10 cellular contexts compared by ENCODE assay signal in the genomic region with DNA sequence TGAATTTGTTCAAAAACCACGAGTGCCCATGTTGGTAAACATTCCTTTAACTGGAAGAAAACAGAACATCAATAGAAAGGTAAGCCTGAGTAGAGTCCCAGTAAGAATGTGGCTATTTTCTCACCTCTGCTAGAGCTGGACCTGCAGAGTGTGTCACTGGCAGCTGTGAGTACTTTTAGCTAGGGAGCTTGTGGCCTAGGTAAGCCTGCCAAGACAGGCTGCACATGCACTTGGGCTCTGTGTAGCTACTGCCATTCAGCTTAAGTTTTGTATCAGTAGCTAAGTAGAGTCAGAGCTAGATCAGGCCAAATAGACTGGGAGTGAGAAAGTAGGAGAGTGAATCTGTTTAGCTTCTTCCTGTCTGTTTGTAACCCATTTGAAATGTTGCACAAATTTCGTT. TPM values are rescaled to one million over a fixed set of nuclear protein-coding genes. Genes with fewer than 3 reads are reported as not detected.
A peak's percentile ranks its signal among the peaks of the same experiment; 100 is the strongest.
DNase-seq lines count a peak whose midpoint lies in the region; ATAC-seq, FAIRE-seq and TF ChIP-seq lines count a peak whose summit lies in the region.
"Had no signal": no experiment of that assay in that cellular context is flagged by ENCODE, and none has a peak within 500 bp of the region (broad histone marks: within the 10 kb centered on the region; RNA-seq: fewer than 3 reads in every experiment).

No MANE protein-coding gene starts in this region.

- in situ Hi-C loops in K562 (cut with MboI) = no loop called here

- no peaks in the 10 kb centered on the region for H3K36me3 ChIP-seq in K562 (ENCODE audit: control insufficient read depth, insufficient read depth, low read length)

- POLR2A ChIA-PET in K562 (lab: Yijun Ruan, JAX) = interaction anchor here (1.4 kb wide), 1 partner anchor 10 kb away, joined by 6 read pairs; no protein-coding TSS in a partner anchor

- H3K27ac ChIP-seq in K562 (ENCODE audit: extremely low read depth, low read depth, low read length) = no peak overlapping the region

- TF ChIP-seq RAD21 in K562 (CRISPR knock-in tag; conservative IDR thresholded peaks at IDR 0.05 in 1 of 2, IDR thresholded peaks at IDR 0.05 in 1 of 2) = no peak

- no peak overlapping the region for H2AFZ ChIP-seq in K562 (ENCODE audit: low read depth, low read length)

- H3K4me3 ChIP-seq in K562 = no peak overlapping the region

- H3K27me3 Mint-ChIP-seq in activated CD4-positive, alpha-beta T cell treated with anti-CD3 and anti-CD28 coated beads, Interleukin-2, amount 10 ng/mL, durations not matched to agents 24 days and 14 days = no peaks in the 10 kb centered on the region

- DNase-seq in activated CD4-positive, alpha-beta T cell treated with anti-CD3 and anti-CD28 coated beads, Interleukin-2, amount 10 ng/mL, durations not matched to agents 24 days and 14 days = peak; percentile 65
- no peak for DNase-seq in activated CD4-positive, alpha-beta T cell treated with anti-CD3 and anti-CD28 coated beads, Interleukin-2, amount 50 U/mL, for 1 hour
- DNase-seq in K562 (ENCODE audit: extremely low read depth in 1 of 4, low spot score in 3 of 4) (no peak), renal cortical epithelial cell (ENCODE audit: low read depth) (peak; percentile 36), GM10266 (ENCODE audit: extremely low spot score) (no peak), frontal cortex (ENCODE audit: low spot score in 2 of 2) (no peak)
- DNase-seq: NCI-H2107 had no signal

- 52% methylated on average over 2 of the region's 2 CpGs for WGBS in K562 (ENCODE audit: insufficient coverage, low coverage, missing lambda C conversion rate)

- TF ChIP-seq CTCF in K562 (IDR thresholded peaks at IDR 0.05 in 2 of 3, conservative IDR thresholded peaks at IDR 0.05 in 1 of 3; ENCODE audit: insufficient read depth in 2 of 3, low read depth in 1 of 3, low read length in 3 of 3) (no peak), GM10266 (IDR thresholded peaks at IDR 0.05; ENCODE audit: control insufficient read depth, insufficient read depth, low read depth, missing control alignments) (no peak)

- no TSS peak for BruUV-seq in K562 (replicated peaks; lab: Mats Ljungman, UMichigan)

- H3K9me1 ChIP-seq in K562 (ENCODE audit: control insufficient read depth, insufficient read depth, low read length) = no peaks in the 10 kb centered on the region

- intact Hi-C loops in activated CD4-positive, alpha-beta T cell treated with anti-CD3 and anti-CD28 coated beads, Interleukin-2, amount 10 ng/mL, durations not matched to agents 24 days and 14 days (cut with micrococcal nuclease) = no loop called here
- intact Hi-C loops in K562 (cut with micrococcal nuclease) = no loop called here

- no peak overlapping the region for H3K9ac ChIP-seq in K562 (ENCODE audit: insufficient read depth in 1 of 2, low read depth in 2 of 2, low read length in 2 of 2)

- H3K79me2 ChIP-seq in K562 (ENCODE audit: control insufficient read depth, insufficient read depth, low read length) = peaks cover 68% of the 10 kb centered on the region

- peaks cover 25% of the 10 kb centered on the region for H3K4me1 Mint-ChIP-seq in activated CD4-positive, alpha-beta T cell treated with anti-CD3 and anti-CD28 coated beads, Interleukin-2, amount 10 ng/mL, durations not matched to agents 24 days and 14 days

- no peaks in the 10 kb centered on the region for H4K20me1 ChIP-seq in K562 (replicated peaks; ENCODE audit: control insufficient read depth, insufficient read depth, low read length)

- FAIRE-seq in K562 (lab: Jason Lieb, UNC) (no peak), frontal cortex (lab: Jason Lieb, UNC) (no peak)

- no peak overlapping the region for H3K27ac Mint-ChIP-seq in activated CD4-positive, alpha-beta T cell treated with anti-CD3 and anti-CD28 coated beads, Interleukin-2, amount 10 ng/mL, durations not matched to agents 24 days and 14 days
- H3K27ac Mint-ChIP-seq: WTC11 had no signal

- TF ChIP-seq POLR2A in K562 (conservative IDR thresholded peaks at IDR 0.05) = no peak

- H3K27me3 ChIP-seq in K562 (ENCODE audit: control insufficient read depth in 2 of 2, insufficient read depth in 2 of 2, low read length in 2 of 2) = no peaks in the 10 kb centered on the region

- H3K9me3 Mint-ChIP-seq in activated CD4-positive, alpha-beta T cell treated with anti-CD3 and anti-CD28 coated beads, Interleukin-2, amount 10 ng/mL, durations not matched to agents 24 days and 14 days = no peaks in the 10 kb centered on the region
- H3K9me3 Mint-ChIP-seq: WTC11 had no signal

- ATAC-seq in HG02885 (IDR thresholded peaks at IDR 0.05; ENCODE audit: poor library complexity, unreplicated experiment) = peak; percentile 62
- ATAC-seq in K562 = peak; percentile 52
- ATAC-seq in GM19455 (IDR thresholded peaks at IDR 0.05; ENCODE audit: unreplicated experiment) = no peak
- ATAC-seq: WTC11 had no signal

- no peak for TF ChIP-seq EP300 in K562 (IDR thresholded peaks at IDR 0.05; ENCODE audit: low read length)

- peaks cover 0 to 7% of the 10 kb centered on the region in 2 experiments; a peak in 2 of 5 replicates for H3K4me1 ChIP-seq in K562 (replicated peaks in 1 of 2; ENCODE audit: control insufficient read depth in 2 of 2, insufficient read depth in 2 of 2, low read length in 2 of 2)

- no peaks in the 10 kb centered on the region for H3K9me3 ChIP-seq in K562 (replicated peaks; ENCODE audit: control insufficient read depth, insufficient read depth, low read depth, low read length)

- H3K36me3 Mint-ChIP-seq in activated CD4-positive, alpha-beta T cell treated with anti-CD3 and anti-CD28 coated beads, Interleukin-2, amount 10 ng/mL, durations not matched to agents 24 days and 14 days (ENCODE audit: low read depth) = peaks cover 15% of the 10 kb centered on the region
- H3K36me3 Mint-ChIP-seq: WTC11 had no signal

- H3K4me2 ChIP-seq in K562 (ENCODE audit: insufficient read depth, low read length) = no peak overlapping the region

- H3K4me3 Mint-ChIP-seq in activated CD4-positive, alpha-beta T cell treated with anti-CD3 and anti-CD28 coated beads, Interleukin-2, amount 10 ng/mL, durations not matched to agents 24 days and 14 days = no peak overlapping the region
- H3K4me3 Mint-ChIP-seq: WTC11 had no signal

- CTCF ChIA-PET in K562 (lab: Yijun Ruan, JAX; ENCODE audit: low intra/inter-chr PET ratio) = no interaction called here

TF ChIP-seq in K562, 482 proteins besides CTCF, POLR2A, EP300 and RAD21 (continues in another document):
- TF ChIP-seq ZNF134 (CRISPR knock-in tag; conservative IDR thresholded peaks at IDR 0.05) (no peak), SIN3A (IDR thresholded peaks at IDR 0.05; ENCODE audit: borderline replicate concordance in 2 of 2, control insufficient read depth in 1 of 2, low read depth in 2 of 2, low read length in 2 of 2) (no peak), MTA2 (IDR thresholded peaks at IDR 0.05; ENCODE audit: low read depth) (no peak), ARID3A (IDR thresholded peaks at IDR 0.05; ENCODE audit: borderline replicate concordance, low read depth, low read length) (no peak), HDAC2 (IDR thresholded peaks at IDR 0.05) (no peak), PHB2 (IDR thresholded peaks at IDR 0.05; ENCODE audit: low read depth) (no peak)
- TF ChIP-seq, protein P1, sequence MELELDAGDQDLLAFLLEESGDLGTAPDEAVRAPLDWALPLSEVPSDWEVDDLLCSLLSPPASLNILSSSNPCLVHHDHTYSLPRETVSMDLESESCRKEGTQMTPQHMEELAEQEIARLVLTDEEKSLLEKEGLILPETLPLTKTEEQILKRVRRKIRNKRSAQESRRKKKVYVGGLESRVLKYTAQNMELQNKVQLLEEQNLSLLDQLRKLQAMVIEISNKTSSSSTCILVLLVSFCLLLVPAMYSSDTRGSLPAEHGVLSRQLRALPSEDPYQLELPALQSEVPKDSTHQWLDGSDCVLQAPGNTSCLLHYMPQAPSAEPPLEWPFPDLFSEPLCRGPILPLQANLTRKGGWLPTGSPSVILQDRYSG (tag; conservative IDR thresholded peaks at IDR 0.05; ENCODE audit: low read depth) = no peak

RNA-seq across cellular contexts. Expression of gene RBPJ, which starts 35.3 kb away (rescaled TPM):
- 539 and 547 TPM in 2 replicates for total RNA-seq in activated CD4-positive, alpha-beta T cell treated with anti-CD3 and anti-CD28 coated beads, Interleukin-2, amount 10 ng/mL, durations not matched to agents 24 days and 14 days
- total RNA-seq in K562 (2011; cell fraction: chromatin; rRNA removed; ENCODE audit: low replicate concordance) = 42.6 and 112 TPM in 2 replicates
- total RNA-seq in K562 (2011; cell fraction: nucleolus; rRNA removed) = 20.7 and 32.6 TPM in 2 replicates
- total RNA-seq in K562 (2011; cell fraction: nucleoplasm; rRNA removed) = 51.7 and 79.9 TPM in 2 replicates
- total RNA-seq in K562 (2014; rRNA removed) (17.2 and 18.7 TPM in 2 replicates), K562 (2014; rRNA removed; fragmentation: Illumina TruSeq; extraction: Trizol) (33.8 and 42.0 TPM in 2 replicates), K562 (2015; rRNA removed; fragmentation: Illumina TruSeq; extraction: Trizol) (31.0 and 31.1 TPM in 2 replicates), K562 (2021) (39.2 and 41.1 TPM in 2 replicates), renal cortical epithelial cell (90.7 and 93.4 TPM in 2 replicates), frontal cortex (77.0 TPM)
- polyA plus RNA-seq in K562 (2011; rRNA removed) (45.3 and 49.4 TPM in 2 replicates), K562 (2014; fragmentation: Illumina TruSeq; extraction: Trizol) (39.4 and 41.5 TPM in 2 replicates), K562 (2014; fragmentation: Nextera tagmentation; extraction: Ambion mirVana) (10 to 100 TPM; 23.1 to 42.0 TPM), K562 (2014; rRNA removed) (25.1 and 30.4 TPM in 2 replicates)
- polyA plus RNA-seq in K562 (2011; cell fraction: cytosol; rRNA removed) = 19.7 and 26.7 TPM in 2 replicates
- 56.4 and 81.3 TPM in 2 replicates for polyA plus RNA-seq in K562 (2011; cell fraction: nucleus; rRNA removed)
- 17.7 and 24.6 TPM in 2 replicates for polyA plus RNA-seq in K562 (2012)
- polyA minus RNA-seq in K562 (2011; rRNA and poly(A)+ RNA removed) = 65.0 and 78.4 TPM in 2 replicates
- polyA minus RNA-seq in K562 (2011; cell fraction: cytosol; rRNA and poly(A)+ RNA removed) = 20.5 and 23.4 TPM in 2 replicates
- polyA minus RNA-seq in K562 (2011; cell fraction: nucleus; rRNA and poly(A)+ RNA removed) = 33.7 and 71.9 TPM in 2 replicates

Comparison
In these comparisons a context has a peak if more than half of its experiments do, and no peak if none do; other contexts are left out.
1. DNase-seq: peak in activated CD4-positive, alpha-beta T cell treated with anti-CD3 and anti-CD28 coated beads, Interleukin-2, amount 10 ng/mL, durations not matched to agents 24 days and 14 days (single experiment) and renal cortical epithelial cell (single experiment); none in activated CD4-positive, alpha-beta T cell treated with anti-CD3 and anti-CD28 coated beads, Interleukin-2, amount 50 U/mL, for 1 hour (single experiment), K562 (0 of 4), GM10266 (single experiment) and frontal cortex (0 of 2).